Comparison of ENCODE assay signal across 8 cellular contexts in genomic region chr16:15950167-15950854, GRCh38. TPM values are rescaled to one million over a fixed set of nuclear protein-coding genes. Genes with fewer than 3 reads are reported as not detected.
A peak's percentile ranks its signal among the peaks of the same experiment; 100 is the strongest.
DNase-seq lines count a peak whose midpoint lies in the region; ATAC-seq and TF ChIP-seq lines count a peak whose summit lies in the region.

No MANE protein-coding gene starts in this region.

- in situ Hi-C loops in HAP-1 (cut with MboI; ENCODE audit: low sequenced_read_pairs) = no loop called here

- DNase-seq in AG10803 (ENCODE audit: low read depth) = peak; percentile 63
- DNase-seq in HAP-1 (ENCODE audit: low spot score in 2 of 2) = peak; percentile 68 to 72
- peak in 1 of 2 experiments; percentile 40 for DNase-seq in SJSA1 (ENCODE audit: low read depth in 1 of 2, low spot score in 2 of 2)
- DNase-seq in activated naive CD8-positive, alpha-beta T cell treated with anti-CD3 and anti-CD28 coated beads, Interleukin-2, amount 50 U/mL, for 24 hours = peak; percentile 49
- DNase-seq in left ventricle myocardium inferior = no peak
- peak; percentile 57 for DNase-seq in retina
- DNase-seq in OCI-M2 (lab: John Stamatoyannopoulos, UW; ENCODE audit: unreplicated experiment) = no peak

- ATAC-seq in activated naive CD8-positive, alpha-beta T cell treated with anti-CD3 and anti-CD28 coated beads, Interleukin-2, amount 50 U/mL, for 24 hours = peak; percentile 39
- ATAC-seq in HG02938 (IDR thresholded peaks at IDR 0.05; ENCODE audit: unreplicated experiment) = no peak

- H3K27me3 Mint-ChIP-seq in activated naive CD8-positive, alpha-beta T cell treated with anti-CD3 and anti-CD28 coated beads, Interleukin-2, amount 50 U/mL, for 24 hours = peaks cover 2% of the 10 kb centered on the region

- H3K4me1 ChIP-seq in HAP-1 (peaks cover 29% of the 10 kb centered on the region), SJSA1 (replicated peaks) (peaks cover 46% of the 10 kb centered on the region), left ventricle myocardium inferior (peaks cover 44% of the 10 kb centered on the region)

- TF ChIP-seq CTCF in AG10803 (conservative IDR thresholded peaks at IDR 0.05; ENCODE audit: low read length) = no peak
- TF ChIP-seq CTCF in left ventricle myocardium inferior (IDR thresholded peaks at IDR 0.05; ENCODE audit: borderline replicate concordance) = no peak

- peaks cover 64% of the 10 kb centered on the region for H3K4me1 Mint-ChIP-seq in activated naive CD8-positive, alpha-beta T cell treated with anti-CD3 and anti-CD28 coated beads, Interleukin-2, amount 50 U/mL, for 24 hours

- H3K36me3 ChIP-seq in HAP-1 (replicated peaks) (no peaks in the 10 kb centered on the region; the same call in 1 of the 2 replicates), SJSA1 (peaks cover 18% of the 10 kb centered on the region), left ventricle myocardium inferior (no peaks in the 10 kb centered on the region)

- peak overlapping the region; percentile 98 for H3K27ac Mint-ChIP-seq in activated naive CD8-positive, alpha-beta T cell treated with anti-CD3 and anti-CD28 coated beads, Interleukin-2, amount 50 U/mL, for 24 hours

- no peaks in the 10 kb centered on the region for H3K9me3 ChIP-seq in HAP-1
- H3K9me3 ChIP-seq in SJSA1 (replicated peaks) = no peaks in the 10 kb centered on the region
- H3K9me3 ChIP-seq in left ventricle myocardium inferior (replicated peaks) = no peaks in the 10 kb centered on the region

- H3K4me3 ChIP-seq in AG10803 (ENCODE audit: low read length) (peak overlapping the region; percentile 79), HAP-1 (peak overlapping the region; percentile 65), SJSA1 (peak overlapping the region; percentile 95), left ventricle myocardium inferior (peak overlapping the region; percentile 86)

- intact Hi-C loops in left ventricle myocardium inferior (cut with micrococcal nuclease) = no loop called here

- H3K27me3 ChIP-seq in HAP-1 (ENCODE audit: low read depth) (no peaks in the 10 kb centered on the region), SJSA1 (replicated peaks) (no peaks in the 10 kb centered on the region), left ventricle myocardium inferior (ENCODE audit: low read depth) (no peaks in the 10 kb centered on the region)

- peak overlapping the region; percentile 92 for H3K4me3 Mint-ChIP-seq in activated naive CD8-positive, alpha-beta T cell treated with anti-CD3 and anti-CD28 coated beads, Interleukin-2, amount 50 U/mL, for 24 hours

- no peaks in the 10 kb centered on the region for H3K9me3 Mint-ChIP-seq in activated naive CD8-positive, alpha-beta T cell treated with anti-CD3 and anti-CD28 coated beads, Interleukin-2, amount 50 U/mL, for 24 hours

- H3K27ac ChIP-seq in SJSA1 = peak overlapping the region; percentile 72
- peak overlapping the region; percentile 85 for H3K27ac ChIP-seq in left ventricle myocardium inferior (replicated peaks)

- peaks cover 20% of the 10 kb centered on the region for H3K36me3 Mint-ChIP-seq in activated naive CD8-positive, alpha-beta T cell treated with anti-CD3 and anti-CD28 coated beads, Interleukin-2, amount 50 U/mL, for 24 hours (ENCODE audit: low read depth)

RNA-seq across cellular contexts. Expression of gene ABCC1, which starts 0.9 kb away (rescaled TPM):
- total RNA-seq in SJSA1 (2014; rRNA removed; shearing (Covaris generic)) = 14.9 and 25.0 TPM in 2 replicates
- total RNA-seq in left ventricle myocardium inferior = 17.0 TPM

Comparison
In these comparisons a context has a peak if more than half of its experiments do, and no peak if none do; other contexts are left out.
1. DNase-seq: peak in AG10803 (single experiment), HAP-1 (2 of 2), activated naive CD8-positive, alpha-beta T cell treated with anti-CD3 and anti-CD28 coated beads, Interleukin-2, amount 50 U/mL, for 24 hours (single experiment) and retina (single experiment); none in left ventricle myocardium inferior (single experiment) and OCI-M2 (single experiment).
2. Peak in every context shown above with its lines, with median percentiles within 50 percentile points of each other: H3K4me3 ChIP-seq.